1 cellular context compared by ENCODE assay signal in the genomic region with DNA sequence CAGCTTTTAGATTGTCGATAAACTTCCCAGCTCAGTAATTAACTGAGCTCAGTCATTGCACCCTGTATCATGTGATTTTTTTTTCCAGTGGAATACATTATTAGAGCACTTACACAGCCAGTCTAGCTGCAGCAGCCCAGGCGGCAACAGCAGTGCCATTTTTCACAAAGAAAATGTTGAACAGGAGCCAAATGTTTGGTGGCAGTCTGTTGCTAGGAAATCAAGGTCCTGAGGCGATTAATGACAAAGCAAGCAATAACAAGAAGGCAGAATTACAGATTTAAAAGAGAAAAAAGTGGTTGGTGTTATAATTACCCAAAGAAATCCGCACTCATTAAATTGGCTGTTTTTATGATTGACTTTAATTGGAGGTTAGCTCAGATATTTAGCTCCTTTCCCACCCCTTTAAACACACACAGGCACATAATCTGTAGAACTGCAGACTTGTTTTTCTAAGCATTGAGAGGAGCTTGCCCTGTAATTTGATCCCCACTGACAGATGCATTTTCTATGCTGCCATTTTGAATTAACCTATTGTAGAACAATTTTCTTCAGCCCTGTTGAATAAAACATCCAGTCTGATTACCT.
TF ChIP-seq lines count a peak whose summit lies in the region.

No MANE protein-coding gene starts in this region.

TF ChIP-seq in HEK293, 187 proteins besides CTCF, POLR2A, EP300 and RAD21 (continued from another document and continues in another):
- no peak for TF ChIP-seq ZNF274 (IDR thresholded peaks at IDR 0.05; ENCODE audit: low read length)
- TF ChIP-seq ZNF274 (tag by site-specific recombination; IDR thresholded peaks at IDR 0.05; ENCODE audit: borderline replicate concordance) = no peak
- TF ChIP-seq ZNF2 (tag by site-specific recombination; IDR thresholded peaks at IDR 0.05) = peak; percentile 88
- TF ChIP-seq GLIS1 (tag by site-specific recombination; IDR thresholded peaks at IDR 0.05) = peak; percentile 25; the same call in 1 of the 2 replicates
- no peak for TF ChIP-seq ZNF521 (tag by site-specific recombination; IDR thresholded peaks at IDR 0.05)
- peak; percentile 96 for TF ChIP-seq ZBTB17 (tag by site-specific recombination; IDR thresholded peaks at IDR 0.05)
- TF ChIP-seq, protein P1, sequence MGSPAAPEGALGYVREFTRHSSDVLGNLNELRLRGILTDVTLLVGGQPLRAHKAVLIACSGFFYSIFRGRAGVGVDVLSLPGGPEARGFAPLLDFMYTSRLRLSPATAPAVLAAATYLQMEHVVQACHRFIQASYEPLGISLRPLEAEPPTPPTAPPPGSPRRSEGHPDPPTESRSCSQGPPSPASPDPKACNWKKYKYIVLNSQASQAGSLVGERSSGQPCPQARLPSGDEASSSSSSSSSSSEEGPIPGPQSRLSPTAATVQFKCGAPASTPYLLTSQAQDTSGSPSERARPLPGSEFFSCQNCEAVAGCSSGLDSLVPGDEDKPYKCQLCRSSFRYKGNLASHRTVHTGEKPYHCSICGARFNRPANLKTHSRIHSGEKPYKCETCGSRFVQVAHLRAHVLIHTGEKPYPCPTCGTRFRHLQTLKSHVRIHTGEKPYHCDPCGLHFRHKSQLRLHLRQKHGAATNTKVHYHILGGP (tag by site-specific recombination; IDR thresholded peaks at IDR 0.05) = no peak; the same call in 1 of the 2 replicates
- TF ChIP-seq ZNF660 (tag by site-specific recombination; IDR thresholded peaks at IDR 0.05) = no peak
- TF ChIP-seq ZBTB26 (tag by site-specific recombination; optimal IDR thresholded peaks at IDR 0.05) = no peak
- TF ChIP-seq REPIN1 (tag by site-specific recombination; IDR thresholded peaks at IDR 0.05; ENCODE audit: low read depth) = no peak; the same call in 1 of the 2 replicates
- peak; percentile 73 for TF ChIP-seq SCRT2 (tag by site-specific recombination; IDR thresholded peaks at IDR 0.05)
- TF ChIP-seq ZNF416 (tag by site-specific recombination; IDR thresholded peaks at IDR 0.05) = no peak
- no peak for TF ChIP-seq ZNF350 (tag by site-specific recombination; IDR thresholded peaks at IDR 0.05)
- TF ChIP-seq ZNF174 (tag by site-specific recombination; IDR thresholded peaks at IDR 0.05) = no peak
- TF ChIP-seq ZNF366 (tag by site-specific recombination; conservative IDR thresholded peaks at IDR 0.05) = peak; percentile 72
- TF ChIP-seq, protein P2, sequence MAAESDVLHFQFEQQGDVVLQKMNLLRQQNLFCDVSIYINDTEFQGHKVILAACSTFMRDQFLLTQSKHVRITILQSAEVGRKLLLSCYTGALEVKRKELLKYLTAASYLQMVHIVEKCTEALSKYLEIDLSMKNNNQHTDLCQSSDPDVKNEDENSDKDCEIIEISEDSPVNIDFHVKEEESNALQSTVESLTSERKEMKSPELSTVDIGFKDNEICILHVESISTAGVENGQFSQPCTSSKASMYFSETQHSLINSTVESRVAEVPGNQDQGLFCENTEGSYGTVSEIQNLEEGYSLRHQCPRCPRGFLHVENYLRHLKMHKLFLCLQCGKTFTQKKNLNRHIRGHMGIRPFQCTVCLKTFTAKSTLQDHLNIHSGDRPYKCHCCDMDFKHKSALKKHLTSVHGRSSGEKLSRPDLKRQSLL (tag by site-specific recombination; IDR thresholded peaks at IDR 0.05) = peak; percentile 14; the same call in 1 of the 2 replicates
- no peak for TF ChIP-seq ZNF600 (tag by site-specific recombination; IDR thresholded peaks at IDR 0.05)
- TF ChIP-seq ZNF561 (tag by site-specific recombination; IDR thresholded peaks at IDR 0.05; ENCODE audit: borderline replicate concordance) = peak; percentile 83
- TF ChIP-seq KLF16 (tag by site-specific recombination; IDR thresholded peaks at IDR 0.05) = no peak
- no peak for TF ChIP-seq ZNF585B (tag by site-specific recombination; IDR thresholded peaks at IDR 0.05)
- TF ChIP-seq ZNF112 (tag by site-specific recombination; IDR thresholded peaks at IDR 0.05) = no peak
- peak; percentile 71 for TF ChIP-seq YY1 (tag by site-specific recombination; IDR thresholded peaks at IDR 0.05)
- no peak for TF ChIP-seq ZNF560 (tag by site-specific recombination; IDR thresholded peaks at IDR 0.05; ENCODE audit: borderline replicate concordance)
- no peak for TF ChIP-seq ZNF426 (tag by site-specific recombination; IDR thresholded peaks at IDR 0.05)
- no peak for TF ChIP-seq ZNF311 (tag by site-specific recombination; IDR thresholded peaks at IDR 0.05; ENCODE audit: borderline replicate concordance)
- no peak for TF ChIP-seq ZNF433 (tag by site-specific recombination; IDR thresholded peaks at IDR 0.05; ENCODE audit: low read depth)
- no peak for TF ChIP-seq ZNF544 (tag by site-specific recombination; IDR thresholded peaks at IDR 0.05)
- TF ChIP-seq MEIS1 (CRISPR knock-in tag; IDR thresholded peaks at IDR 0.05; ENCODE audit: borderline replicate concordance) = no peak
- no peak for TF ChIP-seq ZNF214 (tag by site-specific recombination; IDR thresholded peaks at IDR 0.05; ENCODE audit: borderline replicate concordance)
- no peak for TF ChIP-seq MYNN (tag by site-specific recombination; IDR thresholded peaks at IDR 0.05; ENCODE audit: borderline replicate concordance)
- no peak for TF ChIP-seq ZNF266 (tag by site-specific recombination; IDR thresholded peaks at IDR 0.05; ENCODE audit: low read depth)
- no peak for TF ChIP-seq ZNF510 (tag by site-specific recombination; IDR thresholded peaks at IDR 0.05; ENCODE audit: insufficient replicate concordance)
- TF ChIP-seq ZBTB8A (tag by site-specific recombination; IDR thresholded peaks at IDR 0.05) = peak; percentile 51
- no peak for TF ChIP-seq ZNF138 (tag by site-specific recombination; IDR thresholded peaks at IDR 0.05; ENCODE audit: borderline replicate concordance)
- TF ChIP-seq, protein P3, sequence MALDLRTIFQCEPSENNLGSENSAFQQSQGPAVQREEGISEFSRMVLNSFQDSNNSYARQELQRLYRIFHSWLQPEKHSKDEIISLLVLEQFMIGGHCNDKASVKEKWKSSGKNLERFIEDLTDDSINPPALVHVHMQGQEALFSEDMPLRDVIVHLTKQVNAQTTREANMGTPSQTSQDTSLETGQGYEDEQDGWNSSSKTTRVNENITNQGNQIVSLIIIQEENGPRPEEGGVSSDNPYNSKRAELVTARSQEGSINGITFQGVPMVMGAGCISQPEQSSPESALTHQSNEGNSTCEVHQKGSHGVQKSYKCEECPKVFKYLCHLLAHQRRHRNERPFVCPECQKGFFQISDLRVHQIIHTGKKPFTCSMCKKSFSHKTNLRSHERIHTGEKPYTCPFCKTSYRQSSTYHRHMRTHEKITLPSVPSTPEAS (tag by site-specific recombination; IDR thresholded peaks at IDR 0.05) = peak; percentile 11; the same call in 1 of the 2 replicates
- TF ChIP-seq ZNF658 (tag by site-specific recombination; IDR thresholded peaks at IDR 0.05) = no peak
- TF ChIP-seq ZNF529 (tag by site-specific recombination; IDR thresholded peaks at IDR 0.05; ENCODE audit: insufficient replicate concordance) = no peak
- no peak; the same call in 1 of the 2 replicates for TF ChIP-seq MZF1 (tag by site-specific recombination; IDR thresholded peaks at IDR 0.05; ENCODE audit: borderline replicate concordance)
- TF ChIP-seq, protein P4, sequence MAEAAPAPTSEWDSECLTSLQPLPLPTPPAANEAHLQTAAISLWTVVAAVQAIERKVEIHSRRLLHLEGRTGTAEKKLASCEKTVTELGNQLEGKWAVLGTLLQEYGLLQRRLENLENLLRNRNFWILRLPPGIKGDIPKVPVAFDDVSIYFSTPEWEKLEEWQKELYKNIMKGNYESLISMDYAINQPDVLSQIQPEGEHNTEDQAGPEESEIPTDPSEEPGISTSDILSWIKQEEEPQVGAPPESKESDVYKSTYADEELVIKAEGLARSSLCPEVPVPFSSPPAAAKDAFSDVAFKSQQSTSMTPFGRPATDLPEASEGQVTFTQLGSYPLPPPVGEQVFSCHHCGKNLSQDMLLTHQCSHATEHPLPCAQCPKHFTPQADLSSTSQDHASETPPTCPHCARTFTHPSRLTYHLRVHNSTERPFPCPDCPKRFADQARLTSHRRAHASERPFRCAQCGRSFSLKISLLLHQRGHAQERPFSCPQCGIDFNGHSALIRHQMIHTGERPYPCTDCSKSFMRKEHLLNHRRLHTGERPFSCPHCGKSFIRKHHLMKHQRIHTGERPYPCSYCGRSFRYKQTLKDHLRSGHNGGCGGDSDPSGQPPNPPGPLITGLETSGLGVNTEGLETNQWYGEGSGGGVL (tag by site-specific recombination; IDR thresholded peaks at IDR 0.05) = peak; percentile 44; the same call in 1 of the 2 replicates
- no peak for TF ChIP-seq HOXD13 (CRISPR knock-in tag; IDR thresholded peaks at IDR 0.05; ENCODE audit: borderline replicate concordance)
- TF ChIP-seq, protein P5, sequence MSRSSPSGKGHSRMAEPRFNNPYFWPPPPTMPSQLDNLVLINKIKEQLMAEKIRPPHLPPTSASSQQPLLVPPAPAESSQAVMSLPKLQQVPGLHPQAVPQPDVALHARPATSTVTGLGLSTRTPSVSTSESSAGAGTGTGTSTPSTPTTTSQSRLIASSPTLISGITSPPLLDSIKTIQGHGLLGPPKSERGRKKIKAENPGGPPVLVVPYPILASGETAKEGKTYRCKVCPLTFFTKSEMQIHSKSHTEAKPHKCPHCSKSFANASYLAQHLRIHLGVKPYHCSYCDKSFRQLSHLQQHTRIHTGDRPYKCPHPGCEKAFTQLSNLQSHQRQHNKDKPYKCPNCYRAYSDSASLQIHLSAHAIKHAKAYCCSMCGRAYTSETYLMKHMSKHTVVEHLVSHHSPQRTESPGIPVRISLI (tag by site-specific recombination; IDR thresholded peaks at IDR 0.05) = peak; percentile 85; the same call in 1 of the 2 replicates
- TF ChIP-seq ZNF530 (tag by site-specific recombination; IDR thresholded peaks at IDR 0.05; ENCODE audit: low read depth) = no peak
- TF ChIP-seq ZBTB44 (tag by site-specific recombination; IDR thresholded peaks at IDR 0.05) = peak; percentile 91
- TF ChIP-seq ZNF624 (tag by site-specific recombination; IDR thresholded peaks at IDR 0.05) = no peak
- TF ChIP-seq SETDB1 (IDR thresholded peaks at IDR 0.05; ENCODE audit: insufficient read length, low read length) = peak; percentile 11
- TF ChIP-seq YY2 (tag by site-specific recombination; IDR thresholded peaks at IDR 0.05) = no peak
- TF ChIP-seq, protein P6, sequence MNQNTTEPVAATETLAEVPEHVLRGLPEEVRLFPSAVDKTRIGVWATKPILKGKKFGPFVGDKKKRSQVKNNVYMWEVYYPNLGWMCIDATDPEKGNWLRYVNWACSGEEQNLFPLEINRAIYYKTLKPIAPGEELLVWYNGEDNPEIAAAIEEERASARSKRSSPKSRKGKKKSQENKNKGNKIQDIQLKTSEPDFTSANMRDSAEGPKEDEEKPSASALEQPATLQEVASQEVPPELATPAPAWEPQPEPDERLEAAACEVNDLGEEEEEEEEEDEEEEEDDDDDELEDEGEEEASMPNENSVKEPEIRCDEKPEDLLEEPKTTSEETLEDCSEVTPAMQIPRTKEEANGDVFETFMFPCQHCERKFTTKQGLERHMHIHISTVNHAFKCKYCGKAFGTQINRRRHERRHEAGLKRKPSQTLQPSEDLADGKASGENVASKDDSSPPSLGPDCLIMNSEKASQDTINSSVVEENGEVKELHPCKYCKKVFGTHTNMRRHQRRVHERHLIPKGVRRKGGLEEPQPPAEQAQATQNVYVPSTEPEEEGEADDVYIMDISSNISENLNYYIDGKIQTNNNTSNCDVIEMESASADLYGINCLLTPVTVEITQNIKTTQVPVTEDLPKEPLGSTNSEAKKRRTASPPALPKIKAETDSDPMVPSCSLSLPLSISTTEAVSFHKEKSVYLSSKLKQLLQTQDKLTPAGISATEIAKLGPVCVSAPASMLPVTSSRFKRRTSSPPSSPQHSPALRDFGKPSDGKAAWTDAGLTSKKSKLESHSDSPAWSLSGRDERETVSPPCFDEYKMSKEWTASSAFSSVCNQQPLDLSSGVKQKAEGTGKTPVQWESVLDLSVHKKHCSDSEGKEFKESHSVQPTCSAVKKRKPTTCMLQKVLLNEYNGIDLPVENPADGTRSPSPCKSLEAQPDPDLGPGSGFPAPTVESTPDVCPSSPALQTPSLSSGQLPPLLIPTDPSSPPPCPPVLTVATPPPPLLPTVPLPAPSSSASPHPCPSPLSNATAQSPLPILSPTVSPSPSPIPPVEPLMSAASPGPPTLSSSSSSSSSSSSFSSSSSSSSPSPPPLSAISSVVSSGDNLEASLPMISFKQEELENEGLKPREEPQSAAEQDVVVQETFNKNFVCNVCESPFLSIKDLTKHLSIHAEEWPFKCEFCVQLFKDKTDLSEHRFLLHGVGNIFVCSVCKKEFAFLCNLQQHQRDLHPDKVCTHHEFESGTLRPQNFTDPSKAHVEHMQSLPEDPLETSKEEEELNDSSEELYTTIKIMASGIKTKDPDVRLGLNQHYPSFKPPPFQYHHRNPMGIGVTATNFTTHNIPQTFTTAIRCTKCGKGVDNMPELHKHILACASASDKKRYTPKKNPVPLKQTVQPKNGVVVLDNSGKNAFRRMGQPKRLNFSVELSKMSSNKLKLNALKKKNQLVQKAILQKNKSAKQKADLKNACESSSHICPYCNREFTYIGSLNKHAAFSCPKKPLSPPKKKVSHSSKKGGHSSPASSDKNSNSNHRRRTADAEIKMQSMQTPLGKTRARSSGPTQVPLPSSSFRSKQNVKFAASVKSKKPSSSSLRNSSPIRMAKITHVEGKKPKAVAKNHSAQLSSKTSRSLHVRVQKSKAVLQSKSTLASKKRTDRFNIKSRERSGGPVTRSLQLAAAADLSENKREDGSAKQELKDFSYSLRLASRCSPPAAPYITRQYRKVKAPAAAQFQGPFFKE (tag by site-specific recombination; IDR thresholded peaks at IDR 0.05; ENCODE audit: borderline replicate concordance) = no peak
- TF ChIP-seq ZFHX2 (tag by site-specific recombination; conservative IDR thresholded peaks at IDR 0.05) = no peak
- TF ChIP-seq ZNF747 (tag by site-specific recombination; IDR thresholded peaks at IDR 0.05) = no peak
- TF ChIP-seq ZNF133 (tag by site-specific recombination; IDR thresholded peaks at IDR 0.05) = no peak
